Comparison of ENCODE assay signal across 8 cellular contexts in genomic region chr11:13303668-13304649, GRCh38. TPM values are rescaled to one million over a fixed set of nuclear protein-coding genes. Genes with fewer than 3 reads are reported as not detected.
DNase-seq lines count a peak whose midpoint lies in the region; ATAC-seq and TF ChIP-seq lines count a peak whose summit lies in the region.

No MANE protein-coding gene starts in this region.

- peaks cover 0 to 54% (median 0%) of the 10 kb centered on the region in 3 donors for H3K4me1 Mint-ChIP-seq in T-cell

- H3K27ac ChIP-seq in lower lobe of right lung: no peak overlapping the region

- H3K27ac Mint-ChIP-seq in T-cell: peak overlapping the region; percentile 8 to 56

- no peaks in the 10 kb centered on the region for H3K27me3 Mint-ChIP-seq in T-cell

- DNase-seq in CD1c-positive myeloid dendritic cell (ENCODE audit: extremely low spot score): peak; percentile 81
- peak; percentile 8 for DNase-seq in GM20000 (ENCODE audit: low spot score)
- peak in 1 of 34 experiments; percentile 6 for DNase-seq in T-cell
- no peak for DNase-seq in lower lobe of right lung
- DNase-seq in NCI-H510A treated with DMSO at 0.1 percent for 48 hours (lab: John Stamatoyannopoulos, UW): no peak
- no peak for DNase-seq in activated CD8-positive, alpha-beta memory T cell treated with anti-CD3 and anti-CD28 coated beads, Interleukin-2, amount 50 U/mL, for 4 hours
- DNase-seq in HUDEP-2 (lab: John Stamatoyannopoulos, UW; ENCODE audit: unreplicated experiment in 76 of 76): no peak

- H3K9me3 ChIP-seq in lower lobe of right lung: no peaks in the 10 kb centered on the region

- CTCF ChIA-PET in T-cell (lab: Charles Lee): interaction anchor here in 1 of 2 donors (0.7 kb wide), 1 partner anchor 251 kb away, joined by 3 read pairs; no protein-coding TSS in a partner anchor

- peak overlapping the region in 1 of 3 donors; percentile 60 for H3K4me3 Mint-ChIP-seq in T-cell

- POLR2A ChIA-PET in T-cell (lab: Charles Lee): no interaction called here

- no peak overlapping the region for H3K4me3 ChIP-seq in lower lobe of right lung

- peaks cover 15% of the 10 kb centered on the region for H3K36me3 Mint-ChIP-seq in T-cell

- no peak for TF ChIP-seq CTCF in GM20000 (IDR thresholded peaks at IDR 0.05; ENCODE audit: extremely low read depth, missing control alignments)
- no peak for TF ChIP-seq CTCF in lower lobe of right lung (IDR thresholded peaks at IDR 0.05)

- H3K9me3 Mint-ChIP-seq in T-cell: no peaks in the 10 kb centered on the region

- intact Hi-C loops in lower lobe of right lung (cut with DNase I): no loop called here

- peaks cover 56% of the 10 kb centered on the region for H3K4me1 ChIP-seq in lower lobe of right lung

- no peaks in the 10 kb centered on the region for H3K36me3 ChIP-seq in lower lobe of right lung

- no peaks in the 10 kb centered on the region for H3K27me3 ChIP-seq in lower lobe of right lung (ENCODE audit: low read depth)

- ATAC-seq in T-cell (replicated peaks in 1 of 4) (peak in 2 of 4 experiments; percentile 47 to 56), lower lobe of right lung (peak; percentile 57 to 74), SK-N-SH treated with all-trans-retinoic acid at 6 μM for 48 hours (no peak)

TF ChIP-seq in SK-N-SH treated with all-trans-retinoic acid at 6 μM for 48 hours, 23 proteins besides CTCF, POLR2A, EP300 and RAD21:
- TF ChIP-seq BACH2 (CRISPR knock-in tag; IDR thresholded peaks at IDR 0.05; ENCODE audit: borderline replicate concordance): no peak
- TF ChIP-seq RARB (CRISPR knock-in tag; IDR thresholded peaks at IDR 0.05): no peak
- no peak for TF ChIP-seq TSHZ2 (CRISPR knock-in tag; IDR thresholded peaks at IDR 0.05)
- no peak for TF ChIP-seq ISL1 (CRISPR knock-in tag; IDR thresholded peaks at IDR 0.05)
- no peak for TF ChIP-seq ZFP3 (CRISPR knock-in tag; IDR thresholded peaks at IDR 0.05)
- no peak for TF ChIP-seq ZNF565 (CRISPR knock-in tag; conservative IDR thresholded peaks at IDR 0.05; ENCODE audit: low read depth)

RNA-seq across cellular contexts. Expression of gene BMAL1, which starts 26.4 kb away (rescaled TPM):
- 10 to 100 TPM; 67.9 to 99.2 (median 72.1) TPM for total RNA-seq in T-cell
- total RNA-seq in lower lobe of right lung: 25.2 TPM

Comparison
In these comparisons a context has a peak if more than half of its experiments do, and no peak if none do; other contexts are left out.
1. DNase-seq: peak in CD1c-positive myeloid dendritic cell (single experiment) and GM20000 (single experiment); none in lower lobe of right lung (single experiment), NCI-H510A treated with DMSO at 0.1 percent for 48 hours (single experiment), activated CD8-positive, alpha-beta memory T cell treated with anti-CD3 and anti-CD28 coated beads, Interleukin-2, amount 50 U/mL, for 4 hours (single experiment) and HUDEP-2 (0 of 76).